8 cellular contexts compared by ENCODE assay signal in the genomic region with DNA sequence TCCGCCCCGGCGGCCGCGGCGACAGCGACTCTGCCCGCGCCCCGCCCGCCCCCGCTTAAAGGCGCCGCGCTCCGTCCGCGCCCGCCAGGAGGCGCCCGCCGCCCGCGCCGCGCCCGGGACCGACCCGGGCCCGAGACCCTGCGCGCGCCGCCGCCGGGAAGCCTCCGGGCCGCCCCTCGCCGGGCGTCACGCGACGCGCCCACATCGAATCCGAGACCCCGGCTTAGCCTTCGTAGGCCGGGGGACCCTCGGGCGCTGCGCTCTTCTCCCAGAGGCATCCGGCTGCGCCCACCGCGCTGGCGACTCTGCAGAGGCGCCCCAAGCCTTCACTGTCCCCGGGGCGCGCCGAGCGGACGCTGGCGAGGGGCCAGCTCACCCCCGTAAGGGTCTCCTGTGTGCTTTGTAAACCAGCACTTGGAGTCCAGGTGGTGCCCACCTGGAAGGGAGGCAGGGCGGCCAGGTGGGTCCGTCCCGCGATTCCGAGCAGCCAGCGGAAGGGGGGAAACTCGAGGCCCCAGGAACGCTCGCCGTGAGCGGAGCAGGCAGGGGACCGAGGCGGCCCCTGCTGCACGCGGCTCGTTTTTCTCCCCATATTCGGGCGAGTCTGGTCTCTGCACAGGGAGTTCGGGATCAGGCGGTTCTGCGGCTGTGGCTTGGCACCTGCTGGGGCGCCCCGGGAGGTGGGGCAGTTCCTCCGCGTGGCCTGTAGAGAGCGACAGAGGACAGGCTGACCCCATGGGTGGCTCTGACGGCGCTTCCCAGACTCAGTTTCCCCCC. TPM values are rescaled to one million over a fixed set of nuclear protein-coding genes. Genes with fewer than 3 reads are reported as not detected.
DNase-seq lines count a peak whose midpoint lies in the region; ATAC-seq, FAIRE-seq and TF ChIP-seq lines count a peak whose summit lies in the region.

No MANE protein-coding gene starts in this region.

- no peaks in the 10 kb centered on the region for H3K9me3 ChIP-seq in ascending aorta
- no peaks in the 10 kb centered on the region for H3K9me3 ChIP-seq in hepatocyte (ENCODE audit: low read depth)

- 3% methylated on average over 81 of the region's 95 CpGs for WGBS in hepatocyte (ENCODE audit: low lambda C conversion rate, missing lambda C conversion rate)

- H3K4me3 ChIP-seq in ACC112 (ENCODE audit: low read depth, low read length) (peak overlapping the region; percentile 77), ascending aorta (peak overlapping the region; percentile 71 to 94), hepatocyte (peak overlapping the region; percentile 85)

- no peaks in the 10 kb centered on the region for H3K36me3 ChIP-seq in ACC112 (ENCODE audit: insufficient read depth, low read length)
- H3K36me3 ChIP-seq in ascending aorta = no peaks in the 10 kb centered on the region
- no peaks in the 10 kb centered on the region for H3K36me3 ChIP-seq in hepatocyte (replicated peaks; ENCODE audit: insufficient read depth, low read depth)

- no peak for ATAC-seq in HG02973 (IDR thresholded peaks at IDR 0.05; ENCODE audit: unreplicated experiment)

- no peaks in the 10 kb centered on the region for H3K79me2 ChIP-seq in ACC112 (ENCODE audit: control insufficient read depth, insufficient read depth, low read length, unreplicated experiment)
- no peaks in the 10 kb centered on the region for H3K79me2 ChIP-seq in hepatocyte

- intact Hi-C loops in ascending aorta (cut with DNase I) = loop anchor here (1.0 to 2.0 kb wide), 4 partner anchors 36 to 238 kb away; a partner anchor contains a TSS

- peaks cover 8% of the 10 kb centered on the region for H3K4me1 ChIP-seq in ACC112 (ENCODE audit: control insufficient read depth, insufficient read depth, low read length, unreplicated experiment)
- H3K4me1 ChIP-seq in ascending aorta = peaks cover 17% of the 10 kb centered on the region in 2 donors
- peaks cover 20% of the 10 kb centered on the region for H3K4me1 ChIP-seq in hepatocyte (ENCODE audit: insufficient read depth)

- TF ChIP-seq CTCF in ascending aorta (IDR thresholded peaks at IDR 0.05) (peak in 2 of 3 experiments; percentile 25 to 31), hepatocyte (IDR thresholded peaks at IDR 0.05; ENCODE audit: poor library complexity) (peak; percentile 42)

- H3K27me3 ChIP-seq in ACC112 (ENCODE audit: insufficient read depth, low read length) (no peaks in the 10 kb centered on the region), ascending aorta (no peaks in the 10 kb centered on the region), hepatocyte (no peaks in the 10 kb centered on the region)

- H3K27ac ChIP-seq in ACC112 (ENCODE audit: low read depth, low read length) (no peak overlapping the region), ascending aorta (peak overlapping the region in 1 of 2 donors; percentile 62), hepatocyte (peak overlapping the region; percentile 72)

- DNase-seq in GM18507 (ENCODE audit: extremely low spot score, insufficient read length, low read depth) = no peak
- peak; percentile 32 to 59 for DNase-seq in Kasumi-1 (lab: John Stamatoyannopoulos, UW)
- DNase-seq in SW480 (ENCODE audit: low spot score) = peak; percentile 68
- no peak for DNase-seq in ascending aorta (ENCODE audit: low spot score in 2 of 2)
- DNase-seq in hepatocyte (ENCODE audit: low spot score) = peak; percentile 91
- peak; percentile 78 for DNase-seq in retina

- no peaks in the 10 kb centered on the region for H3K9me2 ChIP-seq in hepatocyte (replicated peaks; ENCODE audit: insufficient read depth)

- H4K20me1 ChIP-seq in hepatocyte (ENCODE audit: insufficient read depth, poor library complexity, severe bottlenecking) = no peaks in the 10 kb centered on the region

- H2AFZ ChIP-seq in ACC112 (ENCODE audit: low read length, unreplicated experiment) (peak overlapping the region; percentile 78), hepatocyte (peak overlapping the region; percentile 100)

- peak; percentile 70 for FAIRE-seq in GM18507 (lab: Jason Lieb, UNC)

- peak overlapping the region; percentile 100 for H3K4me2 ChIP-seq in hepatocyte

RNA-seq across cellular contexts. Expression of a gene that starts 0.4 kb away (rescaled TPM):
- total RNA-seq in ascending aorta (102 TPM), hepatocyte (12.7 and 14.6 TPM in 2 replicates)
- 15.6 and 21.8 TPM in 2 replicates for polyA plus RNA-seq in hepatocyte

RNA-seq across cellular contexts. Expression of a gene that starts 3.4 kb away (rescaled TPM):
- total RNA-seq in ascending aorta = not detected
- total RNA-seq in hepatocyte = not detected in 2 replicates
- polyA plus RNA-seq in hepatocyte = 0.06 TPM in 1 of 2 replicates, not detected in the other

RNA-seq across cellular contexts. Expression of a gene that starts 17.5 kb away (rescaled TPM):
- total RNA-seq in ascending aorta (579 TPM), hepatocyte (12.3 and 12.7 TPM in 2 replicates)
- polyA plus RNA-seq in hepatocyte = 69.8 and 72.7 TPM in 2 replicates

RNA-seq across cellular contexts. Expression of a gene that starts 25.4 kb away (rescaled TPM):
- total RNA-seq in ascending aorta = not detected
- total RNA-seq in hepatocyte = 1.8 and 2.3 TPM in 2 replicates
- polyA plus RNA-seq in hepatocyte = 1.1 and 3.2 TPM in 2 replicates

RNA-seq across cellular contexts. Expression of a gene that starts 32.1 kb away (rescaled TPM):
- 2.8 TPM for total RNA-seq in ascending aorta
- 6.6 and 9.9 TPM in 2 replicates for total RNA-seq in hepatocyte
- 45.0 and 63.5 TPM in 2 replicates for polyA plus RNA-seq in hepatocyte

Comparison
In these comparisons a context has a peak if more than half of its experiments do, and no peak if none do; other contexts are left out.
1. DNase-seq: peak in Kasumi-1 (2 of 2), SW480 (single experiment), hepatocyte (single experiment) and retina (single experiment); none in GM18507 (single experiment) and ascending aorta (0 of 2).
2. RNA of a gene that starts 17.5 kb away (total RNA-seq): 579 TPM in ascending aorta (single experiment); 12.3 to 12.7 TPM in hepatocyte; every median in the first group is over 10 times any median in the second.
3. Peak in every context shown above with its lines, with median percentiles within 50 percentile points of each other: H3K4me3 ChIP-seq.